17 cellular contexts compared by ENCODE assay signal in the genomic region with DNA sequence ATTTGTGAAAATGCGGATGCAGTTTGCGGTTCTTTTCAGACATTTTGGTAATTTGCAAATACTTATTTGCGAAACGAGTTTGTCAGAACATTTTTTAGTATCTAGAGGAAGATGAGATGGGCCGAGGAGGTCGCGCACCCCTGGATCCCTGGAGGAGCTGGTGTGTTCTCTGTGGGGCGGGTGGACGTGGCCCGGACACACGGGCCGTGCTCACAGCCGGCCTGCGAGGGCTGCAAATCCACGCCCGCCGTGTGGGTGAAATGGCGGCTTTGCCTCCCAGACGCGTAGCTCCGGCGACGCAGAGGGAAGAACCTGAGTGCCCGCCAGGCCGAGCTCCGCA. TPM values are rescaled to one million over a fixed set of nuclear protein-coding genes. Genes with fewer than 3 reads are reported as not detected.
DNase-seq lines count a peak whose midpoint lies in the region; ATAC-seq and TF ChIP-seq lines count a peak whose summit lies in the region.
"Had no signal": no experiment of that assay in that cellular context is flagged by ENCODE, and none has a peak within 500 bp of the region (broad histone marks: within the 10 kb centered on the region; RNA-seq: fewer than 3 reads in every experiment).

No MANE protein-coding gene starts in this region.

- H3K4me1 ChIP-seq in PC-3 (ENCODE audit: insufficient read depth, low read length) (peaks cover 17% of the 10 kb centered on the region), transverse colon (peaks cover 0 to 51% (median 27%) of the 10 kb centered on the region in 4 donors)
- H3K4me1 ChIP-seq: sigmoid colon, SJSA1 had no signal

- H3K4me3 Mint-ChIP-seq in endothelial cell (ENCODE audit: unreplicated experiment) (peak overlapping the region; percentile 23), mesothelial cell of epicardium (peak overlapping the region; percentile 54)
- H3K4me3 Mint-ChIP-seq: B cell; naive thymus-derived CD8-positive, alpha-beta T cell; stimulated activated memory B cell treated with anti-CD40 and anti-IgM and Interleukin-4, amounts not matched to agents 10 μg/mL and 1 μg/mL and 100 μg/mL, for 72 hours had no signal

- peaks cover 65% of the 10 kb centered on the region for H3K79me2 ChIP-seq in PC-3 (ENCODE audit: low read length)

- POLR2A ChIA-PET in PC-3 (lab: Charles Lee; ENCODE audit: unreplicated experiment) = interaction anchor here (0.7 kb wide), 1 partner anchor 85 kb away, joined by 5 read pairs; no protein-coding TSS in a partner anchor

- TF ChIP-seq POLR2A in transverse colon (IDR thresholded peaks at IDR 0.05) = no peak

- peaks cover 42% of the 10 kb centered on the region for H4K20me1 ChIP-seq in PC-3 (ENCODE audit: low read length)

- peaks cover 7% of the 10 kb centered on the region for H3K36me3 Mint-ChIP-seq in endothelial cell (ENCODE audit: low read depth, unreplicated experiment)
- H3K36me3 Mint-ChIP-seq in mesothelial cell of epicardium = no peaks in the 10 kb centered on the region
- H3K36me3 Mint-ChIP-seq: naive thymus-derived CD8-positive, alpha-beta T cell; stimulated activated memory B cell treated with anti-CD40 and anti-IgM and Interleukin-4, amounts not matched to agents 10 μg/mL and 1 μg/mL and 100 μg/mL, for 72 hours had no signal

- no peak for TF ChIP-seq CTCF in PC-3 (conservative IDR thresholded peaks at IDR 0.05; ENCODE audit: low read depth, low read length)
- no peak for TF ChIP-seq CTCF in endothelial cell (IDR thresholded peaks at IDR 0.05; ENCODE audit: unreplicated experiment)
- no peak for TF ChIP-seq CTCF in mesothelial cell of epicardium (IDR thresholded peaks at IDR 0.05; ENCODE audit: unreplicated experiment)
- no peak for TF ChIP-seq CTCF in transverse colon (IDR thresholded peaks at IDR 0.05)

- H3K4me2 ChIP-seq in PC-3 (ENCODE audit: low read length) = peak overlapping the region; percentile 82

- H3K27me3 Mint-ChIP-seq in endothelial cell (ENCODE audit: unreplicated experiment) (peaks cover 11% of the 10 kb centered on the region), mesothelial cell of epicardium (ENCODE audit: low read depth) (peaks cover 5% of the 10 kb centered on the region)
- H3K27me3 Mint-ChIP-seq: B cell; naive thymus-derived CD8-positive, alpha-beta T cell; stimulated activated memory B cell treated with anti-CD40 and anti-IgM and Interleukin-4, amounts not matched to agents 10 μg/mL and 1 μg/mL and 100 μg/mL, for 72 hours had no signal

- H3K9me3 Mint-ChIP-seq in endothelial cell (ENCODE audit: unreplicated experiment) = no peaks in the 10 kb centered on the region
- H3K9me3 Mint-ChIP-seq in mesothelial cell of epicardium = no peaks in the 10 kb centered on the region
- H3K9me3 Mint-ChIP-seq: naive thymus-derived CD8-positive, alpha-beta T cell; stimulated activated memory B cell treated with anti-CD40 and anti-IgM and Interleukin-4, amounts not matched to agents 10 μg/mL and 1 μg/mL and 100 μg/mL, for 72 hours had no signal

- H3K4me3 ChIP-seq in PC-3 (ENCODE audit: low read length) (peak overlapping the region; percentile 90), transverse colon (peak overlapping the region; percentile 4 to 63 (median 50))
- H3K4me3 ChIP-seq: SJSA1 had no signal

- H3K27me3 ChIP-seq in PC-3 (ENCODE audit: low read length) = no peaks in the 10 kb centered on the region
- H3K27me3 ChIP-seq in transverse colon = peaks cover 16% of the 10 kb centered on the region
- H3K27me3 ChIP-seq: SJSA1 had no signal

- H3K9me3 ChIP-seq in PC-3 (ENCODE audit: low read length) = no peaks in the 10 kb centered on the region
- no peaks in the 10 kb centered on the region for H3K9me3 ChIP-seq in transverse colon
- H3K9me3 ChIP-seq: sigmoid colon, SJSA1 had no signal

- peak; percentile 3; the same call in 1 of the 2 replicates for ATAC-seq in PC-3
- ATAC-seq: naive thymus-derived CD8-positive, alpha-beta T cell; stimulated activated memory B cell treated with anti-CD40 and anti-IgM and Interleukin-4, amounts not matched to agents 10 μg/mL and 1 μg/mL and 100 μg/mL, for 72 hours had no signal

- 47 to 63% methylated on average over 2 to 18 of the region's 26 CpGs for WGBS in transverse colon (ENCODE audit: low coverage in 1 of 2), 2 donors

- H2AFZ ChIP-seq in PC-3 (ENCODE audit: low read length) = peak overlapping the region; percentile 14; the same call in 1 of the 2 replicates

- H3K9ac ChIP-seq in PC-3 (ENCODE audit: low read length) = peak overlapping the region; percentile 77

- CTCF ChIA-PET in PC-3 (lab: Charles Lee) = interaction anchor here (2.8 kb wide), 1 partner anchor 42 kb away, joined by 16 read pairs; no protein-coding TSS in a partner anchor

- DNase-seq in PC-3 (no peak), endothelial cell (ENCODE audit: low spot score) (no peak), mesothelial cell of epicardium (ENCODE audit: low spot score in 2 of 2, unreplicated experiment in 2 of 2) (no peak), transverse colon (no peak), NCI-H526 treated with DMSO at 0.1 percent for 48 hours (lab: John Stamatoyannopoulos, UW) (no peak), NOMO-1 treated with dmso at 0.1 percent for 144 hours (lab: John Stamatoyannopoulos, UW; ENCODE audit: unreplicated experiment) (no peak), middle frontal gyrus (ENCODE audit: extremely low spot score, low spot score) (no peak)
- DNase-seq: activated T-cell treated with anti-CD3 and anti-CD28 coated beads, Interleukin-2, amount 50 U/mL, for 48 hours; DMS79; IMR-90; NCI-H1048; sigmoid colon had no signal

- TF ChIP-seq EP300 in transverse colon (IDR thresholded peaks at IDR 0.05; ENCODE audit: low read depth) = no peak

- H3K36me3 ChIP-seq in PC-3 (ENCODE audit: low read depth, low read length) (no peaks in the 10 kb centered on the region), transverse colon (no peaks in the 10 kb centered on the region)
- H3K36me3 ChIP-seq: sigmoid colon, SJSA1 had no signal

- H3K27ac Mint-ChIP-seq in endothelial cell (ENCODE audit: unreplicated experiment) (no peak overlapping the region), mesothelial cell of epicardium (peak overlapping the region; percentile 44)
- H3K27ac Mint-ChIP-seq: stimulated activated memory B cell treated with anti-CD40 and anti-IgM and Interleukin-4, amounts not matched to agents 10 μg/mL and 1 μg/mL and 100 μg/mL, for 72 hours had no signal

- H3K4me1 Mint-ChIP-seq in endothelial cell (ENCODE audit: unreplicated experiment) = peaks cover 7% of the 10 kb centered on the region
- H3K4me1 Mint-ChIP-seq in mesothelial cell of epicardium = peaks cover 15% of the 10 kb centered on the region

- in situ Hi-C loops in transverse colon (cut with MboI; ENCODE audit: low pct_ligation_motif_present in 1 of 4, low pct_unique_long_range_greater_than_20kb in 1 of 4, low sequenced_read_pairs in 3 of 4) = no loop called here

- BruUV-seq in PC-3 (replicated peaks; lab: Mats Ljungman, UMichigan) = TSS peak; percentile 51

- H3K27ac ChIP-seq in PC-3 (ENCODE audit: low read length) = peak overlapping the region; percentile 73
- H3K27ac ChIP-seq in transverse colon = peak overlapping the region; percentile 96 to 98 (median 97)
- H3K27ac ChIP-seq: SJSA1 had no signal

- intact Hi-C loops in PC-3 (cut with micrococcal nuclease) = loop anchor here (2.0 kb wide), 2 partner anchors 42 to 66 kb away; no protein-coding TSS in a partner anchor
- intact Hi-C loops in transverse colon (cut with DNase I; ENCODE audit: low total_unique reads) = no loop called here

- no peaks in the 10 kb centered on the region for H3F3A ChIP-seq in PC-3 (ENCODE audit: low read length, unreplicated experiment)

- no peaks in the 10 kb centered on the region for H3K9me2 ChIP-seq in PC-3 (replicated peaks; ENCODE audit: low read length)

RNA-seq across cellular contexts. Expression of gene TTLL10, which starts 9.3 kb away (rescaled TPM):
- total RNA-seq in PC-3 (2014; rRNA removed) = 0.36 and 0.46 TPM in 2 replicates
- total RNA-seq in endothelial cell (ENCODE audit: unreplicated experiment) = not detected
- total RNA-seq in mesothelial cell of epicardium = 0.32 to 0.47 TPM in 2 of 3 replicates, not detected in the other
- under 1 TPM in 2 of 4 donors, not detected in 2; 0.40 to 0.48 TPM for total RNA-seq in transverse colon
- total RNA-seq: glomerular endothelial cell; IMR-90; naive thymus-derived CD8-positive, alpha-beta T cell; sigmoid colon; SJSA1 had no signal

RNA-seq across cellular contexts. Expression of gene TNFRSF18, which starts 42.1 kb away (rescaled TPM):
- total RNA-seq in PC-3 (2014; rRNA removed) (87.2 and 120 TPM in 2 replicates), endothelial cell (ENCODE audit: unreplicated experiment) (not detected), mesothelial cell of epicardium (0.51 to 1.2 TPM (median 0.93 TPM) in 3 replicates), transverse colon (1 to 10 TPM in 2 of 4 donors, not detected in 2; 3.3 to 7.9 TPM)
- total RNA-seq: SJSA1 had no signal

RNA-seq across cellular contexts. Expression of gene C1orf159, which starts 48.4 kb away (rescaled TPM):
- 61.7 and 78.0 TPM in 2 replicates for total RNA-seq in PC-3 (2014; rRNA removed)
- 16.6 TPM for total RNA-seq in endothelial cell (ENCODE audit: unreplicated experiment)
- total RNA-seq in mesothelial cell of epicardium = 28.4 to 32.8 TPM (median 31.8 TPM) in 3 replicates
- 100 to 1,000 TPM in 1 of 4 donors, 10 to 100 TPM in 3; 23.6 to 108 (median 47.3) TPM for total RNA-seq in transverse colon

RNA-seq across cellular contexts. Expression of gene TNFRSF4, which starts 49.6 kb away (rescaled TPM):
- total RNA-seq in PC-3 (2014; rRNA removed) (0.11 and 0.17 TPM in 2 replicates), endothelial cell (ENCODE audit: unreplicated experiment) (0.80 TPM), mesothelial cell of epicardium (0.18 to 0.34 TPM (median 0.29 TPM) in 3 replicates), transverse colon (1 to 10 TPM in 1 of 4 donors, under 1 TPM in 1, not detected in 2; 0.55 to 4.8 TPM)
- total RNA-seq: IMR-90, SJSA1 had no signal
